Comparison of ENCODE assay signal across 9 cellular contexts in the genomic region with DNA sequence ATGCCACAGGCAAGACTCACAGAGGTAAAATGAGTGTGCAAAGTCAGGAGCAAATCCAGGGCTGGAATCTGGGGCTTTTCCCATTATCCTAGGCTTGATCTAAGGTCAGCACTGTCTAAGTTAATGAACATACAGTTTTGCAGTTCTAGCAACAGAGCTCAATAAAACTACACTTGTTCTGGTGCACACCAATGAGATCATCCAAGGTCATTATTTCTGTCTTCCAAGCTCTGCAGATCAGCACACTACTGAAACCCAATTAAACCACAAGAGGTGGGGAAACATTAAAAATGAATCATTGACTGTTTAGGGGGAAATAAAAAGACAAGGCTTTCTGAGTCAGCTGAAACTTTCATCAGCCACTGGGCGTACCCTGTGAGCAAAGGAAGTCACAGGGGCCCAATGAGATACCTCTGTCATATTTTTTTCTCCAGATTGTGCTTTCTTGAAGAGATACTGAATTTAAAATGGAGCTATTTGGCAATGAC.
DNase-seq lines count a peak whose midpoint lies in the region; ATAC-seq and TF ChIP-seq lines count a peak whose summit lies in the region.
"Had no signal": no experiment of that assay in that cellular context is flagged by ENCODE, and none has a peak within 500 bp of the region (broad histone marks: within the 10 kb centered on the region; RNA-seq: fewer than 3 reads in every experiment).

No MANE protein-coding gene starts in this region.

- H3K27ac Mint-ChIP-seq in activated T-cell treated with anti-CD3 and anti-CD28 coated beads, Interleukin-2, amount 50 U/mL, for 72 hours, result no peak overlapping the region
- H3K27ac Mint-ChIP-seq: activated naive CD4-positive, alpha-beta T cell treated with anti-CD3 and anti-CD28 coated beads, Interleukin-2, amount 50 U/mL, for 24 hours had no signal

- H3K4me3 ChIP-seq in OCI-LY3 (ENCODE audit: low read length), result peak overlapping the region; percentile 77
- H3K4me3 ChIP-seq in fibroblast of the aortic adventitia (ENCODE audit: low read depth, low read length), result no peak overlapping the region
- H3K4me3 ChIP-seq in stomach, result no peak overlapping the region

- H3K9ac ChIP-seq in OCI-LY3 (ENCODE audit: low read length), result peak overlapping the region; percentile 30; the same call in 1 of the 2 replicates

- H3K27ac ChIP-seq in OCI-LY3 (ENCODE audit: low read length) (no peak overlapping the region), stomach (peak overlapping the region; percentile 50 to 88 (median 77))

- H3K79me2 ChIP-seq in OCI-LY3 (ENCODE audit: low read length), result no peaks in the 10 kb centered on the region

- peak in 1 of 2 donors; percentile 15 for DNase-seq in activated T-cell treated with anti-CD3 and anti-CD28 coated beads, Interleukin-2, amount 50 U/mL, for 72 hours
- no peak for DNase-seq in activated T-cell treated with anti-CD3 and anti-CD28 coated beads, Interleukin-2, amount 50 U/mL, for 1 hour
- DNase-seq in fibroblast of the aortic adventitia (ENCODE audit: low read depth) (peak; percentile 89), stomach (no peak), activated gamma-delta T cell (lab: John Stamatoyannopoulos, UW) (no peak), NCI-H510A (lab: John Stamatoyannopoulos, UW) (no peak)

- H3K9me3 ChIP-seq in OCI-LY3 (ENCODE audit: insufficient read depth, low read length) (no peaks in the 10 kb centered on the region), stomach (peaks cover 0 to 10% (median 4%) of the 10 kb centered on the region in 4 donors)

- peaks cover 7% of the 10 kb centered on the region for H3K4me1 Mint-ChIP-seq in activated T-cell treated with anti-CD3 and anti-CD28 coated beads, Interleukin-2, amount 50 U/mL, for 72 hours (ENCODE audit: low read depth)
- H3K4me1 Mint-ChIP-seq: activated naive CD4-positive, alpha-beta T cell treated with anti-CD3 and anti-CD28 coated beads, Interleukin-2, amount 50 U/mL, for 24 hours had no signal

- no peaks in the 10 kb centered on the region for H3K36me3 ChIP-seq in OCI-LY3 (replicated peaks; ENCODE audit: low read depth, low read length)
- H3K36me3 ChIP-seq in stomach, result no peaks in the 10 kb centered on the region

- peaks cover 1% of the 10 kb centered on the region; the same call in 1 of the 2 replicates for H3K27me3 ChIP-seq in OCI-LY3 (ENCODE audit: low read depth, low read length)
- H3K27me3 ChIP-seq in stomach, result no peaks in the 10 kb centered on the region

- H3K9me3 Mint-ChIP-seq in activated T-cell treated with anti-CD3 and anti-CD28 coated beads, Interleukin-2, amount 50 U/mL, for 72 hours, result peaks cover 0 to 2% of the 10 kb centered on the region in 2 donors
- H3K9me3 Mint-ChIP-seq: activated naive CD4-positive, alpha-beta T cell treated with anti-CD3 and anti-CD28 coated beads, Interleukin-2, amount 50 U/mL, for 24 hours had no signal

- no peaks in the 10 kb centered on the region for H4K20me1 ChIP-seq in OCI-LY3 (ENCODE audit: insufficient read depth, low read length)

- intact Hi-C loops in stomach (cut with DNase I; ENCODE audit: low total_unique reads), result no loop called here

- ATAC-seq in activated T-cell treated with anti-CD3 and anti-CD28 coated beads, Interleukin-2, amount 50 U/mL, for 72 hours (replicated peaks in 1 of 2), result peak; percentile 54 to 86
- peak; percentile 40 for ATAC-seq in HG02840 (IDR thresholded peaks at IDR 0.05; ENCODE audit: low FRiP score, unreplicated experiment)

- peak overlapping the region in 1 of 2 donors; percentile 18 for H3K4me3 Mint-ChIP-seq in activated T-cell treated with anti-CD3 and anti-CD28 coated beads, Interleukin-2, amount 50 U/mL, for 72 hours
- H3K4me3 Mint-ChIP-seq: activated naive CD4-positive, alpha-beta T cell treated with anti-CD3 and anti-CD28 coated beads, Interleukin-2, amount 50 U/mL, for 24 hours had no signal

- H3K36me3 Mint-ChIP-seq in activated T-cell treated with anti-CD3 and anti-CD28 coated beads, Interleukin-2, amount 50 U/mL, for 72 hours (ENCODE audit: insufficient read depth in 2 of 2), result no peaks in the 10 kb centered on the region
- H3K36me3 Mint-ChIP-seq: activated naive CD4-positive, alpha-beta T cell treated with anti-CD3 and anti-CD28 coated beads, Interleukin-2, amount 50 U/mL, for 24 hours had no signal

- TF ChIP-seq CTCF in OCI-LY3 (IDR thresholded peaks at IDR 0.05; ENCODE audit: low read depth, low read length) (no peak), fibroblast of the aortic adventitia (IDR thresholded peaks at IDR 0.05; ENCODE audit: insufficient read depth, low read length) (no peak), stomach (IDR thresholded peaks at IDR 0.05) (no peak)

- 51 to 70% (median 67%) methylated on average over 1 of the region's 1 CpG for WGBS in stomach, 5 donors

- TF ChIP-seq EP300 in stomach (IDR thresholded peaks at IDR 0.05), result no peak

- peak overlapping the region; percentile 100 for H3K4me2 ChIP-seq in OCI-LY3 (ENCODE audit: low read length)

- no peak for TF ChIP-seq POLR2A in stomach (IDR thresholded peaks at IDR 0.05)

- peaks cover 53% of the 10 kb centered on the region for H3K4me1 ChIP-seq in OCI-LY3 (ENCODE audit: low read length)
- peaks cover 39 to 56% (median 51%) of the 10 kb centered on the region in 4 donors for H3K4me1 ChIP-seq in stomach

- H2AFZ ChIP-seq in OCI-LY3 (ENCODE audit: low read depth, low read length), result peak overlapping the region; percentile 55; the same call in 1 of the 2 replicates

- no peaks in the 10 kb centered on the region for H3K27me3 Mint-ChIP-seq in activated T-cell treated with anti-CD3 and anti-CD28 coated beads, Interleukin-2, amount 50 U/mL, for 72 hours (ENCODE audit: low read depth)
- H3K27me3 Mint-ChIP-seq: activated naive CD4-positive, alpha-beta T cell treated with anti-CD3 and anti-CD28 coated beads, Interleukin-2, amount 50 U/mL, for 24 hours had no signal
